Comparison of ENCODE assay signal across 8 cellular contexts in the genomic region with DNA sequence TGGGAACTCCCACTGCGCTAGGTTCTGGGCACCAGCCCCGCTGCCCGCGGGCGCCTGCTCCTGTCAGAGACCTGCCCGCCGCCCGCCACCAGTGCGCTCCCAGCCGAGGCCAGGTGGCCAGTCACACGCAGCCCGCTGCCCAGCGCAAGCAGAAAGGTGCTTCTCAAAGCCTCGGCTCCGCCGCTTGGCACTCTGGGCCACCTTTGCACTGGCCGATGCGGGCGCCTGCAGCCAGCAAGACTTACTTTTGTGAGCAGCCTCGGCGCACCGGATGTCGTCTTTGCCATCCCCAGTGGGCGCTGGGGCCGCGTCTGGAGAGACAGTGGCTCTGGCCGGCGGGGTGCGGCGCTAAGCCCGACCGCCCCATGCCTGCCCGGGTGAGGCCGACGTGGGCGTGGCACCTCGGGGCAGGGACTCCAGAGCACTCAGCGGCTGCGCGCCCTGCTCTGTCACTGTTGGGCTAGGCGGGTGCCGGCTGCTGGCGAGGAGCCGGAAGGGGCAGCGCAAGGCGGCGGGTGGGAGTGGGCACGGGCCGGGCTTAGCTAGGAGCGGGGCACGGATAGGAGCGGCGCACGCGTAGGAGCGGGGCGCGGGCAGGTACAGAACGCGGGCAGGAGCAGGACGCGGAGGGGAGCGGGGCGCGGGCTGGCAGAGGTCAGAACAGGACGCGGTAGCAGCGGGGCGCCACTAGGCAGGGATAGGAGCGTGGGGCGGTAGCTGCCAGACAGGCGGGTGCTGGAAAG. TPM values are rescaled to one million over a fixed set of nuclear protein-coding genes. Genes with fewer than 3 reads are reported as not detected.
A peak's percentile ranks its signal among the peaks of the same experiment; 100 is the strongest.
DNase-seq lines count a peak whose midpoint lies in the region; TF ChIP-seq lines count a peak whose summit lies in the region.
"Not testable (repeated sequence)": the region's sequence is repeated elsewhere in the genome, so short reads cannot be mapped to it uniquely, and the experiment has no call there.

No MANE protein-coding gene starts in this region.

- not testable (repeated sequence) for H3K9me3 ChIP-seq in ectodermal cell (ENCODE audit: control insufficient read depth, low read length); iPS-15b (ENCODE audit: control insufficient read depth, insufficient read depth, low read length); neural progenitor cell (ENCODE audit: low read depth); stomach

- H3K27me3 ChIP-seq in ectodermal cell (ENCODE audit: control insufficient read depth, insufficient read depth, low read length, poor library complexity, severe bottlenecking) = peaks cover 49% of the 10 kb centered on the region
- H3K27me3 ChIP-seq in iPS-15b (ENCODE audit: control insufficient read depth, insufficient read depth, low read length) = peaks cover 11% of the 10 kb centered on the region
- H3K27me3 ChIP-seq in neural progenitor cell = peaks cover 63% of the 10 kb centered on the region
- H3K27me3 ChIP-seq in stomach = peaks cover 0 to 48% (median 8%) of the 10 kb centered on the region in 3 donors

- H3K27ac Mint-ChIP-seq in activated T-helper 2 cell treated with anti-CD3 and anti-CD28 coated beads, Interferon-gamma antibody, Interleukin-2, Interleukin-4, amounts not matched to agents 10 μg/mL and 5 μg/mL and 100 μg/mL, durations not matched to agents 14 hours and 24 hours and 36 hours; neural progenitor cell: not testable (repeated sequence)

- TF ChIP-seq POLR2A in stomach (IDR thresholded peaks at IDR 0.05) = not testable (repeated sequence)

- peaks cover 27% of the 10 kb centered on the region for H3K27me3 Mint-ChIP-seq in activated T-helper 2 cell treated with anti-CD3 and anti-CD28 coated beads, Interferon-gamma antibody, Interleukin-2, Interleukin-4, amounts not matched to agents 10 μg/mL and 5 μg/mL and 100 μg/mL, durations not matched to agents 14 hours and 24 hours and 36 hours (ENCODE audit: low read depth)
- H3K27me3 Mint-ChIP-seq in neural progenitor cell (ENCODE audit: insufficient read depth, low read depth) = peaks cover 23% of the 10 kb centered on the region

- peak overlapping the region; percentile 13 for H3K4me3 Mint-ChIP-seq in activated T-helper 2 cell treated with anti-CD3 and anti-CD28 coated beads, Interferon-gamma antibody, Interleukin-2, Interleukin-4, amounts not matched to agents 10 μg/mL and 5 μg/mL and 100 μg/mL, durations not matched to agents 14 hours and 24 hours and 36 hours (ENCODE audit: low read depth)
- peak overlapping the region; percentile 76 for H3K4me3 Mint-ChIP-seq in neural progenitor cell

- H3K4me2 ChIP-seq in neural progenitor cell = peak overlapping the region; percentile 85

- not testable (repeated sequence) for H3K9ac ChIP-seq in iPS-15b (ENCODE audit: low read depth, low read length); neural progenitor cell

- H2AFZ ChIP-seq in neural progenitor cell (replicated peaks) = peak overlapping the region; percentile 79

- intact Hi-C loops in activated T-helper 2 cell treated with anti-CD3 and anti-CD28 coated beads, Interferon-gamma antibody, Interleukin-2, Interleukin-4, amounts not matched to agents 10 μg/mL and 5 μg/mL and 100 μg/mL, durations not matched to agents 14 hours and 24 hours and 36 hours (cut with micrococcal nuclease); stomach (cut with DNase I; ENCODE audit: low total_unique reads): not testable (repeated sequence)

- not testable (repeated sequence) for H3K27ac ChIP-seq in ectodermal cell (ENCODE audit: insufficient read depth, low read depth, low read length, poor library complexity, severe bottlenecking); neural progenitor cell
- H3K27ac ChIP-seq in stomach = peak overlapping the region in 3 of 5 donors; percentile 8 to 56 (median 24)

- H3K36me3 Mint-ChIP-seq in activated T-helper 2 cell treated with anti-CD3 and anti-CD28 coated beads, Interferon-gamma antibody, Interleukin-2, Interleukin-4, amounts not matched to agents 10 μg/mL and 5 μg/mL and 100 μg/mL, durations not matched to agents 14 hours and 24 hours and 36 hours (ENCODE audit: low read depth); neural progenitor cell: not testable (repeated sequence)

- H3F3A ChIP-seq in neural progenitor cell (ENCODE audit: low read depth) = not testable (repeated sequence)

- not testable (repeated sequence) for H3K4me1 ChIP-seq in ectodermal cell (ENCODE audit: control insufficient read depth, insufficient read depth, low read length); iPS-15b (ENCODE audit: control insufficient read depth, insufficient read depth, low read length); neural progenitor cell
- H3K4me1 ChIP-seq in stomach = peaks cover 0 to 38% (median 13%) of the 10 kb centered on the region in 4 donors

- DNase-seq in COR-L47 (lab: John Stamatoyannopoulos, UW) = peak; percentile 40
- peak; percentile 34 for DNase-seq in LoVo (ENCODE audit: low spot score)
- peak; percentile 55 for DNase-seq in SW480 (ENCODE audit: low spot score)
- DNase-seq in activated T-helper 2 cell treated with anti-CD3 and anti-CD28 coated beads, Interferon-gamma antibody, Interleukin-2, Interleukin-4, amounts not matched to agents 10 μg/mL and 5 μg/mL and 100 μg/mL, durations not matched to agents 14 hours and 24 hours and 36 hours (ENCODE audit: low spot score) = not testable (repeated sequence)
- peak; percentile 48 for DNase-seq in neural progenitor cell (ENCODE audit: low spot score)
- DNase-seq in stomach = peak; percentile 44

- not testable (repeated sequence) for TF ChIP-seq CTCF in neural progenitor cell (IDR thresholded peaks at IDR 0.05); stomach (IDR thresholded peaks at IDR 0.05)

- H3K36me3 ChIP-seq in ectodermal cell (ENCODE audit: control insufficient read depth, insufficient read depth, low read length); iPS-15b (ENCODE audit: control insufficient read depth, insufficient read depth, low read length); neural progenitor cell; stomach: not testable (repeated sequence)

- H3K9me3 Mint-ChIP-seq in activated T-helper 2 cell treated with anti-CD3 and anti-CD28 coated beads, Interferon-gamma antibody, Interleukin-2, Interleukin-4, amounts not matched to agents 10 μg/mL and 5 μg/mL and 100 μg/mL, durations not matched to agents 14 hours and 24 hours and 36 hours; neural progenitor cell: not testable (repeated sequence)

- not testable (repeated sequence) for H4K20me1 ChIP-seq in neural progenitor cell (ENCODE audit: low read depth)

- H3K4me3 ChIP-seq in ectodermal cell (ENCODE audit: insufficient read depth, low read depth, low read length) (peak overlapping the region; percentile 31), iPS-15b (ENCODE audit: low read depth, low read length) (peak overlapping the region; percentile 39), neural progenitor cell (peak overlapping the region; percentile 55), stomach (peak overlapping the region; percentile 39 to 48 (median 42))

- not testable (repeated sequence) for H3K79me2 ChIP-seq in neural progenitor cell (ENCODE audit: low read depth)

- not testable (repeated sequence) for H3K4me1 Mint-ChIP-seq in activated T-helper 2 cell treated with anti-CD3 and anti-CD28 coated beads, Interferon-gamma antibody, Interleukin-2, Interleukin-4, amounts not matched to agents 10 μg/mL and 5 μg/mL and 100 μg/mL, durations not matched to agents 14 hours and 24 hours and 36 hours (ENCODE audit: low read depth); neural progenitor cell

- TF ChIP-seq EP300 in stomach (IDR thresholded peaks at IDR 0.05) = not testable (repeated sequence)

- WGBS in ectodermal cell, 2 experiments = 2 to 3% methylated on average over 65 to 72 of the region's 72 CpGs
- WGBS in stomach, 5 donors = 2 to 5% (median 2%) methylated on average over 28 to 72 of the region's 72 CpGs

RNA-seq across cellular contexts. Expression of gene SIMC1, which starts 39.1 kb away (rescaled TPM):
- total RNA-seq in activated T-helper 2 cell treated with anti-CD3 and anti-CD28 coated beads, Interferon-gamma antibody, Interleukin-2, Interleukin-4, amounts not matched to agents 10 μg/mL and 5 μg/mL and 100 μg/mL, durations not matched to agents 14 hours and 24 hours and 36 hours = 32.1 and 33.3 TPM in 2 replicates
- 29.7 TPM for polyA plus RNA-seq in ectodermal cell (2013, experiment 1 of 4)
- polyA plus RNA-seq in ectodermal cell (2013, experiment 2 of 4) = 24.8 TPM
- polyA plus RNA-seq in ectodermal cell (2013, experiment 3 of 4) = 23.4 TPM
- polyA plus RNA-seq in ectodermal cell (2013, experiment 4 of 4) = 26.5 TPM
- total RNA-seq in neural progenitor cell (ENCODE audit: low replicate concordance) (10.9 and 15.7 TPM in 2 replicates), stomach (10 to 100 TPM; 13.8 to 58.3 (median 20.9) TPM)
- 10 to 100 TPM in 1 of 3 donors, 1 to 10 TPM in 2; 6.1 to 10.1 (median 6.5) TPM for polyA plus RNA-seq in stomach
